In the genomic region with DNA sequence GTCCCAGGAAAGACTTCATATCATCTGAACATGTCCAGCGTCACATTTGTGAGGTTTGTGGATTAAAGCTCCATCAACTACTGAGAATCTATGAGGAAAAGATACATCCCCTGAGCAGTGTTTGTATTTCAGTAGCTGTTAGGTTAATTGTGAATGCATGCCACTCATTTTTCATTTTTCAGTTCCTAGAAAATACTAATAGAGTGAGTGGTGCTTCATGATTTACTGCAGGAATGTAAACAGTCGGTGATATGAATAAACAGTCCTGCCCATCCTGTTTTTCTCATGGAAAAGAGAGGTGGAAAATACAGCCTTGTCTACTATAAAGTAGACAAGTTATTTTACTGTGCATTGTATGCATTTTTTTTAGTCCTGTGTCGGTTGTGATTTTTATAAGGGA, we compare ENCODE assay signal across 16 cellular contexts.
"Had no signal": no experiment of that assay in that cellular context is flagged by ENCODE, and none has a peak within 500 bp of the region (broad histone marks: within the 10 kb centered on the region; RNA-seq: fewer than 3 reads in every experiment).

No MANE protein-coding gene starts in this region.

- DNase-seq: activated T-cell treated with anti-CD3 and anti-CD28 coated beads, Interleukin-2, amount 50 U/mL, for 1 hour; amygdala; effector memory CD4-positive, alpha-beta T cell; hypothalamus; lower lobe of right lung; naive thymus-derived CD4-positive, alpha-beta T cell; posterior cingulate gyrus; spleen; stimulated activated CD4-positive, alpha-beta T cell treated with anti-CD3 and anti-CD28 coated beads, Interleukin-2, amount 100 ng/mL, for 24 hours; stimulated activated naive CD4-positive, alpha-beta T cell; upper lobe of left lung had no signal

- H3K4me3 Mint-ChIP-seq: activated naive CD4-positive, alpha-beta T cell treated with anti-CD3 and anti-CD28 coated beads, Interleukin-2, amount 50 U/mL, for 24 hours; brain; central memory CD8-positive, alpha-beta T cell; naive thymus-derived CD4-positive, alpha-beta T cell had no signal

- H3K27ac Mint-ChIP-seq: activated naive CD4-positive, alpha-beta T cell treated with anti-CD3 and anti-CD28 coated beads, Interleukin-2, amount 50 U/mL, for 24 hours; naive thymus-derived CD4-positive, alpha-beta T cell had no signal

- H3K36me3 ChIP-seq: lower lobe of right lung, neutrophil, spleen, upper lobe of left lung had no signal

- H3K9me3 ChIP-seq: neutrophil had no signal

- H3K4me1 Mint-ChIP-seq: activated naive CD4-positive, alpha-beta T cell treated with anti-CD3 and anti-CD28 coated beads, Interleukin-2, amount 50 U/mL, for 24 hours; central memory CD8-positive, alpha-beta T cell; naive thymus-derived CD4-positive, alpha-beta T cell had no signal

- H3K9me3 Mint-ChIP-seq: activated naive CD4-positive, alpha-beta T cell treated with anti-CD3 and anti-CD28 coated beads, Interleukin-2, amount 50 U/mL, for 24 hours; central memory CD8-positive, alpha-beta T cell had no signal

- H3K36me3 Mint-ChIP-seq: activated naive CD4-positive, alpha-beta T cell treated with anti-CD3 and anti-CD28 coated beads, Interleukin-2, amount 50 U/mL, for 24 hours; brain; naive thymus-derived CD4-positive, alpha-beta T cell had no signal

- H3K4me1 ChIP-seq: lower lobe of right lung, spleen had no signal

- H3K27ac ChIP-seq: epithelial cell of prostate, lower lobe of right lung, neutrophil, spleen, upper lobe of left lung had no signal

- H3K27me3 ChIP-seq: neutrophil, spleen, upper lobe of left lung had no signal

- ATAC-seq: lower lobe of right lung; naive thymus-derived CD4-positive, alpha-beta T cell had no signal

- H3K4me3 ChIP-seq: lower lobe of right lung, spleen, upper lobe of left lung had no signal
